ENCODE assay signal across 8 cellular contexts in genomic region chr4:2417765-2418651, GRCh38. TPM values are rescaled to one million over a fixed set of nuclear protein-coding genes. Genes with fewer than 3 reads are reported as not detected.
A peak's percentile ranks its signal among the peaks of the same experiment; 100 is the strongest.
DNase-seq lines count a peak whose midpoint lies in the region; ATAC-seq and TF ChIP-seq lines count a peak whose summit lies in the region.

TSS of gene ZFYVE28 (minus strand) at chr4:2418645. CDS start at chr4:2418323, 322 bp downstream.

- peak within 1 kb of the TSS; percentile 76 for H3K9ac ChIP-seq in endocrine pancreas (ENCODE audit: control insufficient read depth, insufficient read depth, low read length)

- H3K36me3 ChIP-seq in Caco-2 (ENCODE audit: control insufficient read depth, insufficient read depth, low read length) (no peaks in the 10 kb centered on the region), SJCRH30 (no peaks in the 10 kb centered on the region), endocrine pancreas (ENCODE audit: control insufficient read depth, insufficient read depth, low read length) (no peaks in the 10 kb centered on the region)

- intact Hi-C loops in Caco-2 (cut with micrococcal nuclease; ENCODE audit: unreplicated experiment), result loop anchor here (1.0 to 5.0 kb wide), 5 partner anchors 44 to 196 kb away; partner anchors contain the start of genes FAM193A, HAUS3, MXD4 and POLN

- POLR2A ChIA-PET in Caco-2 (lab: Charles Lee), result interaction anchor here (0.9 kb wide), 1 partner anchor 55 kb away, joined by 3 read pairs; no protein-coding TSS in a partner anchor

- peaks cover 29% of the 10 kb centered on the region for H3K27me3 Mint-ChIP-seq in Caco-2 (ENCODE audit: insufficient read depth, unreplicated experiment)
- peaks cover 15 to 18% of the 10 kb centered on the region in 2 donors for H3K27me3 Mint-ChIP-seq in natural killer cell treated with Interleukin-12 subunit alpha and Interleukin-12 subunit beta and Interleukin-15 and Interleukin-18, amount 100 ng/mL, for 72 hours

- H3K36me3 Mint-ChIP-seq in Caco-2 (ENCODE audit: insufficient read depth, unreplicated experiment), result no peaks in the 10 kb centered on the region
- H3K36me3 Mint-ChIP-seq in natural killer cell treated with Interleukin-12 subunit alpha and Interleukin-12 subunit beta and Interleukin-15 and Interleukin-18, amount 100 ng/mL, for 72 hours, result no peaks in the 10 kb centered on the region

- ATAC-seq in HG02642 (IDR thresholded peaks at IDR 0.05; ENCODE audit: poor library complexity, unreplicated experiment), result peak; percentile 10
- no peak for ATAC-seq in natural killer cell treated with Interleukin-12 subunit alpha and Interleukin-12 subunit beta and Interleukin-15 and Interleukin-18, amount 100 ng/mL, for 72 hours

- H3K27ac ChIP-seq in SJCRH30, result no peak within 1 kb of the TSS

- H3K27me3 ChIP-seq in Caco-2 (replicated peaks; ENCODE audit: control insufficient read depth, insufficient read depth, low read length) (no peaks in the 10 kb centered on the region; the same call in none of the 2 replicates), SJCRH30 (peaks cover 4% of the 10 kb centered on the region; the same call in 1 of the 2 replicates), endocrine pancreas (ENCODE audit: control insufficient read depth, insufficient read depth, low read length) (no peaks in the 10 kb centered on the region)

- H3K4me1 ChIP-seq in Caco-2 (peaks cover 23% of the 10 kb centered on the region), SJCRH30 (peaks cover 3% of the 10 kb centered on the region; the same call in 1 of the 2 replicates), endocrine pancreas (ENCODE audit: control insufficient read depth, insufficient read depth, low read length) (no peaks in the 10 kb centered on the region)

- H3K4me1 Mint-ChIP-seq in Caco-2 (ENCODE audit: low read depth, unreplicated experiment), result peaks cover 15% of the 10 kb centered on the region
- peaks cover 46% of the 10 kb centered on the region in 2 donors for H3K4me1 Mint-ChIP-seq in natural killer cell treated with Interleukin-12 subunit alpha and Interleukin-12 subunit beta and Interleukin-15 and Interleukin-18, amount 100 ng/mL, for 72 hours (ENCODE audit: low read depth in 2 of 2)

- H3K4me3 ChIP-seq in Caco-2 (ENCODE audit: low read depth, low read length) (peak within 1 kb of the TSS; percentile 51), SJCRH30 (peak within 1 kb of the TSS; percentile 52), endocrine pancreas (ENCODE audit: control insufficient read depth, insufficient read depth, low read length) (peak within 1 kb of the TSS; percentile 54)

- TF ChIP-seq CTCF in Caco-2 (IDR thresholded peaks at IDR 0.05; ENCODE audit: insufficient read depth in 1 of 2, low read depth in 1 of 2, low read length in 1 of 2, severe bottlenecking in 1 of 2, unreplicated experiment in 1 of 2), result no peak

- peak within 1 kb of the TSS; percentile 83 for H3K27ac Mint-ChIP-seq in Caco-2 (ENCODE audit: unreplicated experiment)
- H3K27ac Mint-ChIP-seq in natural killer cell treated with Interleukin-12 subunit alpha and Interleukin-12 subunit beta and Interleukin-15 and Interleukin-18, amount 100 ng/mL, for 72 hours, result peak within 1 kb of the TSS; percentile 67 to 83

- peak within 1 kb of the TSS; percentile 90 for H3K4me3 Mint-ChIP-seq in Caco-2 (ENCODE audit: unreplicated experiment)
- peak within 1 kb of the TSS; percentile 91 for H3K4me3 Mint-ChIP-seq in natural killer cell treated with Interleukin-12 subunit alpha and Interleukin-12 subunit beta and Interleukin-15 and Interleukin-18, amount 100 ng/mL, for 72 hours

- CTCF ChIA-PET in Caco-2 (lab: Charles Lee), result interaction anchor here (1.3 to 1.4 kb wide), 2 partner anchors 52 to 156 kb away, joined by 5 to 6 read pairs; partner anchors contain the start of genes MXD4 and RNF4

- BruUV-seq in Caco-2 (replicated peaks; lab: Mats Ljungman, UMichigan), result no TSS peak

- no peaks in the 10 kb centered on the region for H3K9me3 Mint-ChIP-seq in Caco-2 (ENCODE audit: unreplicated experiment)
- no peaks in the 10 kb centered on the region for H3K9me3 Mint-ChIP-seq in natural killer cell treated with Interleukin-12 subunit alpha and Interleukin-12 subunit beta and Interleukin-15 and Interleukin-18, amount 100 ng/mL, for 72 hours

- H3K9me3 ChIP-seq in Caco-2 (no peaks in the 10 kb centered on the region), SJCRH30 (replicated peaks) (no peaks in the 10 kb centered on the region), endocrine pancreas (ENCODE audit: control insufficient read depth, low read length) (no peaks in the 10 kb centered on the region)

- DNase-seq in Caco-2 (peak in 1 of 2 experiments; percentile 37), SJCRH30 (no peak), islet precursor cell (no peak), pons (ENCODE audit: low spot score) (no peak)
- no peak for DNase-seq in natural killer cell treated with Interleukin-12 subunit alpha and Interleukin-12 subunit beta and Interleukin-15 and Interleukin-18, amount 100 ng/mL, for 72 hours (ENCODE audit: low spot score)
- no peak for DNase-seq in activated CD4-positive, CD25-positive, alpha-beta regulatory T cell (lab: John Stamatoyannopoulos, UW)

RNA-seq across cellular contexts. Expression of gene ZFYVE28, which starts in this region (rescaled TPM):
- total RNA-seq in Caco-2 (2022), result 0.70 and 0.82 TPM in 2 replicates
- 0.15 TPM in 1 of 2 replicates, not detected in the other for total RNA-seq in SJCRH30 (2014; rRNA removed; shearing (Covaris generic))
- total RNA-seq in natural killer cell treated with Interleukin-12 subunit alpha and Interleukin-12 subunit beta and Interleukin-15 and Interleukin-18, amount 100 ng/mL, for 72 hours, result 10 to 100 TPM; 13.8 to 25.6 TPM
